ENCODE assay signal across 13 cellular contexts in genomic region chr20:50265245-50265946, GRCh38.
"Had no signal": no experiment of that assay in that cellular context is flagged by ENCODE, and none has a peak within 500 bp of the region (broad histone marks: within the 10 kb centered on the region; RNA-seq: fewer than 3 reads in every experiment).

No MANE protein-coding gene starts in this region.

- H3K27me3 ChIP-seq: ascending aorta, heart left ventricle, ovary, stomach had no signal

- H3K36me3 Mint-ChIP-seq: memory B cell had no signal

- H3K4me1 Mint-ChIP-seq: memory B cell had no signal

- H3K9me3 Mint-ChIP-seq: activated B cell treated with CpG ODN at 0.5 μM for 24 hours; activated T-cell treated with anti-CD3 and anti-CD28 coated beads, Interleukin-2, amount 50 U/mL, for 4 hours; memory B cell; nephron progenitor cell had no signal

- ATAC-seq: activated T-cell treated with anti-CD3 and anti-CD28 coated beads, Interleukin-2, amount 50 U/mL, for 4 hours; heart left ventricle had no signal

- H3K4me3 Mint-ChIP-seq: activated B cell treated with CpG ODN at 0.5 μM for 24 hours; activated T-cell treated with anti-CD3 and anti-CD28 coated beads, Interleukin-2, amount 50 U/mL, for 4 hours; memory B cell; nephron progenitor cell had no signal

- H3K27ac Mint-ChIP-seq: activated B cell treated with CpG ODN at 0.5 μM for 24 hours, memory B cell, nephron progenitor cell had no signal

- H3K9me3 ChIP-seq: ascending aorta, heart left ventricle, ovary, stomach, thoracic aorta had no signal

- H3K36me3 ChIP-seq: ascending aorta, heart left ventricle, ovary, stomach, thoracic aorta had no signal

- H3K27ac ChIP-seq: ascending aorta, ovary, thoracic aorta had no signal

- DNase-seq: activated B cell treated with CpG ODN at 0.5 μM for 24 hours; activated CD4-positive, alpha-beta T cell treated with anti-CD3 and anti-CD28 coated beads, Interleukin-2, amount 50 U/mL, for 1 hour; activated T-cell treated with anti-CD3 and anti-CD28 coated beads, Interleukin-2, amount 50 U/mL, for 4 hours; effector CD4-positive, alpha-beta T cell; foreskin melanocyte; nephron progenitor cell; ovary; stimulated activated CD4-positive, alpha-beta T cell treated with anti-CD3 and anti-CD28 coated beads, Interleukin-4, amount 100 ng/mL, for 24 hours; stomach had no signal

- H3K4me3 ChIP-seq: ascending aorta, heart left ventricle, ovary, stomach, thoracic aorta had no signal
